In the genomic region with DNA sequence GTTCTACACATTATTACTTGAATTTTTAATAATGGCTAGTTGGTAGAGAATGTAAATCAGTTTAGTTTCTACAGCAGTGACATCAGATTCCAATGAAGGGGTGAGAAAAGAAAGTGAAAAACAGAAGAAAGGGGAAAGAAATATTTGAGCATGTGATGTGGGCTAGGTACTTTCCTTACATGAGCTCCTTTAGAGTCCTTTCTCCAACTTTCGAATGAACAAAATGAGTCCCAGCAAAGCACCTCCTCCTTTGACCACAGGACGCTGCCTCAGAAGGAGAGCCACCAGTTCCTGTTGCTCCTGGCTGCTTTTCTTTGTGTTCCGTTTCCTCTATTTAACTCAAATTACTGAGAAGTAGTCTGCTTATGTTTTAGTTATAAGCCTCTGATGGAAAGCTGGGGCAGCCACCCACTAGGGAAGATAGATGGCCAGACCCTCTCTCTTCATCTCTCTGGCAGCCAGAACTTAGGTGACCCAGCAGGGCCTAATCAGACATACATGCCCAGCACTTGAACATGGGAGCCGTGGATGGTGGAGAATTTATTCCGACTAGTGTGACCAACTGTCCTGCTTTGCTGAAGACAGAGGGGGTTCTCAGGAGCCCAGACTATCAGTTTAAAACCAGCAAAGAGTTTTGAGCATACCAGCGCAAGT, we compare ENCODE assay signal across 8 cellular contexts.
DNase-seq lines count a peak whose midpoint lies in the region; ATAC-seq and TF ChIP-seq lines count a peak whose summit lies in the region.

No MANE protein-coding gene starts in this region.

- CTCF ChIA-PET in activated CD8-positive, alpha-beta T cell treated with anti-CD3 and anti-CD28 coated beads, Interleukin-2, amount 10 ng/mL, durations not matched to agents 7 days and 5 days (lab: Charles Lee) = interaction anchor here (1.6 kb wide), 1 partner anchor 68 kb away, joined by 4 read pairs; no protein-coding TSS in a partner anchor

- ATAC-seq in GM19455 (IDR thresholded peaks at IDR 0.05; ENCODE audit: unreplicated experiment) = peak; percentile 91
- peak; percentile 90 for ATAC-seq in HG03159 (IDR thresholded peaks at IDR 0.05; ENCODE audit: unreplicated experiment)
- ATAC-seq in activated CD8-positive, alpha-beta T cell treated with anti-CD3 and anti-CD28 coated beads, Interleukin-2, amount 10 ng/mL, durations not matched to agents 7 days and 5 days = no peak

- H3K27ac Mint-ChIP-seq in activated CD8-positive, alpha-beta T cell treated with anti-CD3 and anti-CD28 coated beads, Interleukin-2, amount 10 ng/mL, durations not matched to agents 7 days and 5 days = peak overlapping the region; percentile 40

- no peaks in the 10 kb centered on the region for H3K36me3 Mint-ChIP-seq in activated CD8-positive, alpha-beta T cell treated with anti-CD3 and anti-CD28 coated beads, Interleukin-2, amount 10 ng/mL, durations not matched to agents 7 days and 5 days (ENCODE audit: low read depth)

- no peaks in the 10 kb centered on the region for H3K9me3 Mint-ChIP-seq in activated CD8-positive, alpha-beta T cell treated with anti-CD3 and anti-CD28 coated beads, Interleukin-2, amount 10 ng/mL, durations not matched to agents 7 days and 5 days (ENCODE audit: insufficient read depth)

- POLR2A ChIA-PET in activated CD8-positive, alpha-beta T cell treated with anti-CD3 and anti-CD28 coated beads, Interleukin-2, amount 10 ng/mL, durations not matched to agents 7 days and 5 days (lab: Charles Lee) = no interaction called here

- no peak for TF ChIP-seq CTCF in GM10266 (IDR thresholded peaks at IDR 0.05; ENCODE audit: control insufficient read depth, insufficient read depth, low read depth, missing control alignments)

- DNase-seq in GM10266 (ENCODE audit: extremely low spot score) (peak; percentile 59), GM03348 (ENCODE audit: low spot score) (no peak), ecto neural progenitor cell (ENCODE audit: low spot score) (no peak), NCI-H2029 treated with DMSO at 0.1 percent for 48 hours (lab: John Stamatoyannopoulos, UW) (no peak)
- peak; percentile 26 for DNase-seq in activated CD8-positive, alpha-beta T cell treated with anti-CD3 and anti-CD28 coated beads, Interleukin-2, amount 10 ng/mL, durations not matched to agents 7 days and 5 days
- no peak for DNase-seq in activated naive CD4-positive, alpha-beta T cell (lab: John Stamatoyannopoulos, UW)

- peaks cover 16% of the 10 kb centered on the region for H3K4me1 Mint-ChIP-seq in activated CD8-positive, alpha-beta T cell treated with anti-CD3 and anti-CD28 coated beads, Interleukin-2, amount 10 ng/mL, durations not matched to agents 7 days and 5 days (ENCODE audit: low read depth)

- peaks cover 2% of the 10 kb centered on the region for H3K27me3 Mint-ChIP-seq in activated CD8-positive, alpha-beta T cell treated with anti-CD3 and anti-CD28 coated beads, Interleukin-2, amount 10 ng/mL, durations not matched to agents 7 days and 5 days (ENCODE audit: low read depth)

- H3K4me3 Mint-ChIP-seq in activated CD8-positive, alpha-beta T cell treated with anti-CD3 and anti-CD28 coated beads, Interleukin-2, amount 10 ng/mL, durations not matched to agents 7 days and 5 days = no peak overlapping the region

Comparison
In these comparisons a context has a peak if more than half of its experiments do, and no peak if none do; other contexts are left out.
1. DNase-seq: peak in GM10266 (single experiment) and activated CD8-positive, alpha-beta T cell treated with anti-CD3 and anti-CD28 coated beads, Interleukin-2, amount 10 ng/mL, durations not matched to agents 7 days and 5 days (single experiment); none in GM03348 (single experiment), ecto neural progenitor cell (single experiment), activated naive CD4-positive, alpha-beta T cell (0 of 4) and NCI-H2029 treated with DMSO at 0.1 percent for 48 hours (single experiment).